3 cellular contexts compared by ENCODE assay signal in genomic region chr16:70135796-70136195, GRCh38. TPM values are rescaled to one million over a fixed set of nuclear protein-coding genes. Genes with fewer than 3 reads are reported as not detected.
"Had no signal": no experiment of that assay in that cellular context is flagged by ENCODE, and none has a peak within 500 bp of the region (broad histone marks: within the 10 kb centered on the region; RNA-seq: fewer than 3 reads in every experiment).

No MANE protein-coding gene starts in this region.

RNA-seq across cellular contexts. Expression of gene CLEC18C, which starts 37.8 kb away (rescaled TPM):
- total RNA-seq: activated CD4-positive, alpha-beta memory T cell treated with anti-CD3 and anti-CD28 coated beads for 36 hours; activated CD4-positive, alpha-beta T cell treated with anti-CD3 and anti-CD28 coated beads, Interleukin-2, amount 10 ng/mL, durations not matched to agents 24 days and 14 days; activated CD8-positive, alpha-beta T cell treated with anti-CD3 and anti-CD28 coated beads for 36 hours had no signal
